Comparison of ENCODE assay signal across 22 cellular contexts in the genomic region with DNA sequence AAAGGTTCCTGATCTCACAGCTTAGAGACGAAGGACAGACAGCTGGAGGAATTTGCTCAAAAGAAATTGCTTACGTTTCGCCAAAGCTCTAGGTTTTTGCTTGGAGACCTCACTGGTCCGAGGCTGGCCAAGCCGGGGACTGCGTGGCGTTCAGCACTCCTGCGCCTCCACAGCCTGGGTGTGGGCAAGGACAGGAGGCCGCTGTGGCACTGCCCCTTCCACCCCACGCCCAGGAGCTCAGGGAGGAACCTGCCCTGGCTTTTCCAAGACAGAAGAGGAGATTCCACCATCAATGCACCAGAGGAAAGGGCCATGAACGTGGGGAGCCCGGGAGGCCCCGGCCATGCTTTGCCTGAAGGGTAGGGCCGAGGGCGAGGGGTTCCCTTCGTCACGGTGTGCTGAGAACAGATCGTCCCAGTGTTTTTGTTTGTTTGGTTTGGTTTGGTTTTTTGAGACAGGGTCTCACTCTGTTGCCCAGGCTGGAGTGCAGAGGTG.
"Had no signal": no experiment of that assay in that cellular context is flagged by ENCODE, and none has a peak within 500 bp of the region (broad histone marks: within the 10 kb centered on the region; RNA-seq: fewer than 3 reads in every experiment).

No MANE protein-coding gene starts in this region.

- H3K9me3 ChIP-seq: mucosa of descending colon, ovary, prostate gland, uterus had no signal

- H3K36me3 ChIP-seq: left ventricle myocardium inferior, ovary, prostate gland, tibial nerve, uterus had no signal

- FAIRE-seq: islet of Langerhans had no signal

- H3K4me1 ChIP-seq: left ventricle myocardium inferior, prostate gland, tibial nerve, uterus had no signal

- DNase-seq: hypothalamus; immature natural killer cell; left ventricle myocardium inferior; midbrain; mucosa of descending colon; naive thymus-derived CD4-positive, alpha-beta T cell; ovary; retina; right cardiac atrium; stimulated activated CD4-positive, alpha-beta T cell treated with anti-CD3 and anti-CD28 coated beads, Interleukin-4, amount 100 ng/mL, for 24 hours; stimulated activated naive CD4-positive, alpha-beta T cell; uterus had no signal

- ATAC-seq: mucosa of descending colon; naive thymus-derived CD4-positive, alpha-beta T cell; right cardiac atrium; sciatic nerve; stimulated activated effector memory CD8-positive, alpha-beta T cell treated with anti-CD3 and anti-CD28 coated beads, Interleukin-12 subunit alpha, Interleukin-12 subunit beta, amount 100 ng/mL, for 72 hours had no signal

- H3K36me3 Mint-ChIP-seq: immature natural killer cell; natural killer cell treated with Interleukin-12 subunit alpha and Interleukin-12 subunit beta and Interleukin-15 and Interleukin-18, amount 100 ng/mL, for 72 hours; stimulated activated effector memory CD8-positive, alpha-beta T cell treated with anti-CD3 and anti-CD28 coated beads, Interleukin-12 subunit alpha, Interleukin-12 subunit beta, amount 100 ng/mL, for 72 hours; type B pancreatic cell had no signal

- H3K4me1 Mint-ChIP-seq: immature natural killer cell; memory B cell; naive thymus-derived CD4-positive, alpha-beta T cell; stimulated activated effector memory CD8-positive, alpha-beta T cell treated with anti-CD3 and anti-CD28 coated beads, Interleukin-12 subunit alpha, Interleukin-12 subunit beta, amount 100 ng/mL, for 72 hours had no signal

- H3K27me3 ChIP-seq: ovary, tibial nerve, uterus had no signal

- H3K4me3 ChIP-seq: left ventricle myocardium inferior, mucosa of descending colon, ovary, prostate gland, skin epidermis, tibial nerve, uterus had no signal

- H3K27ac ChIP-seq: left ventricle myocardium inferior, ovary, prostate gland, tibial nerve, uterus had no signal

- H3K27ac Mint-ChIP-seq: immature natural killer cell; memory B cell; naive thymus-derived CD4-positive, alpha-beta T cell; natural killer cell treated with Interleukin-12 subunit alpha and Interleukin-12 subunit beta and Interleukin-15 and Interleukin-18, amount 100 ng/mL, for 72 hours; stimulated activated effector memory CD8-positive, alpha-beta T cell treated with anti-CD3 and anti-CD28 coated beads, Interleukin-12 subunit alpha, Interleukin-12 subunit beta, amount 100 ng/mL, for 72 hours; stimulated activated naive CD8-positive, alpha-beta T cell treated with anti-CD3 and anti-CD28 coated beads, Interleukin-15, Interleukin-2, amounts not matched to agents 100 ng/mL and 50 ng/mL, for 24 hours; type B pancreatic cell had no signal

- H3K9me3 Mint-ChIP-seq: immature natural killer cell; memory B cell; natural killer cell treated with Interleukin-12 subunit alpha and Interleukin-12 subunit beta and Interleukin-15 and Interleukin-18, amount 100 ng/mL, for 72 hours; stimulated activated effector memory CD8-positive, alpha-beta T cell treated with anti-CD3 and anti-CD28 coated beads, Interleukin-12 subunit alpha, Interleukin-12 subunit beta, amount 100 ng/mL, for 72 hours; stimulated activated naive CD8-positive, alpha-beta T cell treated with anti-CD3 and anti-CD28 coated beads, Interleukin-15, Interleukin-2, amounts not matched to agents 100 ng/mL and 50 ng/mL, for 24 hours; type B pancreatic cell had no signal

- H3K4me3 Mint-ChIP-seq: immature natural killer cell; memory B cell; naive thymus-derived CD4-positive, alpha-beta T cell; natural killer cell treated with Interleukin-12 subunit alpha and Interleukin-12 subunit beta and Interleukin-15 and Interleukin-18, amount 100 ng/mL, for 72 hours; stimulated activated effector memory CD8-positive, alpha-beta T cell treated with anti-CD3 and anti-CD28 coated beads, Interleukin-12 subunit alpha, Interleukin-12 subunit beta, amount 100 ng/mL, for 72 hours; stimulated activated naive CD8-positive, alpha-beta T cell treated with anti-CD3 and anti-CD28 coated beads, Interleukin-15, Interleukin-2, amounts not matched to agents 100 ng/mL and 50 ng/mL, for 24 hours; type B pancreatic cell had no signal
